20 cellular contexts compared by ENCODE assay signal in the genomic region with DNA sequence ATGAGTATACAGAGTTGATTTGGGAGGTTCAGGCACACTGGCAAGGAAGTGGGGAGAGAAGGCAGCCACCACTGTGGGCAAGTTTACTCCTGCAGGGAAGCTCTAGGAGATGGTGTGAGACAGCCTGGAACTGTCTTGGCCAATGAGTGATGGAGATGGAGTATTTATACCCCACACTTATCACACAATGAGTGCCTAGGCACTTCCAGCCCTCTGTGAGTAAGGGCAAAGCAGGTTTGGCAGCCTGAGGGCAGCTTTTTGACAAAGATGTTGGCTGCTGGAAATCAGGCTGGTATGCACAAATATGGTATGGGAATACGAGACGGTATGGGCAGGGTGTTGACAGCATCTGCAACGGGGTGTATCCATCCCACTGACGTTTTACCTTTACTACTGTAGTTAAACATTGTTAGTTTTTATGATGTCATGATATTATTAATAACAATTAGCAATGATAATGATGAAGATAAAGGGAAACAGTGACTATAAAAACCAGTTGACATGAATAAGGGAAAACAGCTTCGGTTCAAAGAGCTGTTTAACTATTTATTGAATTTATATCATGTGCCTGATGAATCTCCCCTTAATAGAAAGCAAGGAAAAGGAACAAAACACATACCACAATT.
"Had no signal": no experiment of that assay in that cellular context is flagged by ENCODE, and none has a peak within 500 bp of the region (broad histone marks: within the 10 kb centered on the region; RNA-seq: fewer than 3 reads in every experiment).

No MANE protein-coding gene starts in this region.

- H3K27me3 ChIP-seq: brain microvascular endothelial cell had no signal

- DNase-seq: activated CD4-positive, alpha-beta memory T cell treated with anti-CD3 and anti-CD28 coated beads for 36 hours; activated CD4-positive, alpha-beta T cell treated with anti-CD3 and anti-CD28 coated beads, Interleukin-2, amount 10 ng/mL, durations not matched to agents 7 days and 5 days; activated CD4-positive, CD25-positive, alpha-beta regulatory T cell; activated CD8-positive, alpha-beta memory T cell treated with anti-CD3 and anti-CD28 coated beads for 24 hours; activated effector memory CD4-positive, alpha-beta T cell treated with anti-CD3 and anti-CD28 coated beads, Interleukin-2, amount 50 U/mL, for 16 hours; activated naive CD4-positive, alpha-beta T cell treated with anti-CD3 and anti-CD28 coated beads for 36 hours; activated T-cell treated with anti-CD3 and anti-CD28 coated beads, Interleukin-2, amount 50 U/mL, for 4 hours; brain microvascular endothelial cell; cerebellar nuclear complex; Karpas-422; NCI-H1048; NCI-H1930; NCI-H2107; NCI-H510A treated with DMSO at 0.1 percent for 48 hours; SIG-M5; T-helper 1 cell had no signal

- FAIRE-seq: K562, RCC 7860 had no signal

- ATAC-seq: activated T-cell treated with anti-CD3 and anti-CD28 coated beads, Interleukin-2, amount 50 U/mL, for 4 hours; K562 had no signal

- H3K36me3 ChIP-seq: brain microvascular endothelial cell had no signal

- H3K27ac ChIP-seq: brain microvascular endothelial cell, SK-N-MC, VCaP had no signal

- H3K4me3 ChIP-seq: K562, SK-N-MC had no signal
